In genomic region chr1:25033828-25034451, GRCh38 we compare ENCODE assay signal across 10 cellular contexts.
DNase-seq lines count a peak whose midpoint lies in the region; ATAC-seq and TF ChIP-seq lines count a peak whose summit lies in the region.
"Had no signal": no experiment of that assay in that cellular context is flagged by ENCODE, and none has a peak within 500 bp of the region (broad histone marks: within the 10 kb centered on the region; RNA-seq: fewer than 3 reads in every experiment).

No MANE protein-coding gene starts in this region.

- no peaks in the 10 kb centered on the region for H3K36me3 Mint-ChIP-seq in CD4-positive, alpha-beta memory T cell
- peaks cover 9% of the 10 kb centered on the region for H3K36me3 Mint-ChIP-seq in activated naive CD8-positive, alpha-beta T cell treated with anti-CD3 and anti-CD28 coated beads, Interleukin-2, amount 50 U/mL, for 24 hours (ENCODE audit: low read depth)
- no peaks in the 10 kb centered on the region for H3K36me3 Mint-ChIP-seq in osteocyte (ENCODE audit: unreplicated experiment)

- H3K27me3 Mint-ChIP-seq in CD4-positive, alpha-beta memory T cell: no peaks in the 10 kb centered on the region
- H3K27me3 Mint-ChIP-seq in activated naive CD8-positive, alpha-beta T cell treated with anti-CD3 and anti-CD28 coated beads, Interleukin-2, amount 50 U/mL, for 24 hours: no peaks in the 10 kb centered on the region
- peaks cover 2% of the 10 kb centered on the region for H3K27me3 Mint-ChIP-seq in osteocyte (ENCODE audit: unreplicated experiment)

- H3K36me3 ChIP-seq in CD4-positive, alpha-beta memory T cell (ENCODE audit: insufficient read depth, low read length): no peaks in the 10 kb centered on the region
- H3K36me3 ChIP-seq in mucosa of rectum (ENCODE audit: control insufficient read depth in 2 of 2, insufficient read depth in 2 of 2, low read length in 2 of 2): no peaks in the 10 kb centered on the region

- peak overlapping the region; percentile 79 for H3K27ac ChIP-seq in CD4-positive, alpha-beta memory T cell (ENCODE audit: low read depth, low read length)
- H3K27ac ChIP-seq in mucosa of rectum (ENCODE audit: low read depth in 2 of 2, low read length in 2 of 2): peak overlapping the region; percentile 26 to 72

- intact Hi-C loops in CD4-positive, alpha-beta memory T cell (cut with micrococcal nuclease): no loop called here

- no peaks in the 10 kb centered on the region for H3K9me3 ChIP-seq in CD4-positive, alpha-beta memory T cell (ENCODE audit: control insufficient read depth in 1 of 2, low read length in 2 of 2)
- no peaks in the 10 kb centered on the region for H3K9me3 ChIP-seq in mucosa of rectum (ENCODE audit: control insufficient read depth in 2 of 2, low read length in 2 of 2)

- CTCF ChIA-PET in CD4-positive, alpha-beta memory T cell (lab: Charles Lee; ENCODE audit: partially characterized antibody): interaction anchor here (1.2 to 12.9 kb wide), 7 partner anchors 11 to 186 kb away, joined by 3 to 296 read pairs (median 8); partner anchors contain the start of gene RUNX3

- H3K9me3 Mint-ChIP-seq in CD4-positive, alpha-beta memory T cell: no peaks in the 10 kb centered on the region
- H3K9me3 Mint-ChIP-seq in activated naive CD8-positive, alpha-beta T cell treated with anti-CD3 and anti-CD28 coated beads, Interleukin-2, amount 50 U/mL, for 24 hours: no peaks in the 10 kb centered on the region
- H3K9me3 Mint-ChIP-seq in osteocyte (ENCODE audit: unreplicated experiment): no peaks in the 10 kb centered on the region

- H3K4me3 ChIP-seq in CD4-positive, alpha-beta memory T cell (ENCODE audit: low read length in 2 of 2): no peak overlapping the region
- peak overlapping the region in 1 of 2 donors; percentile 22 for H3K4me3 ChIP-seq in mucosa of rectum (ENCODE audit: low read length in 2 of 2)
- H3K4me3 ChIP-seq: skin epidermis had no signal

- no peaks in the 10 kb centered on the region for H3K27me3 ChIP-seq in CD4-positive, alpha-beta memory T cell (ENCODE audit: insufficient read depth, low read length)
- peaks cover 0 to 2% of the 10 kb centered on the region in 2 donors for H3K27me3 ChIP-seq in mucosa of rectum (ENCODE audit: control insufficient read depth in 2 of 2, insufficient read depth in 2 of 2, low read length in 2 of 2)

- no peak for DNase-seq in CD4-positive, alpha-beta memory T cell
- DNase-seq in activated naive CD8-positive, alpha-beta T cell treated with anti-CD3 and anti-CD28 coated beads, Interleukin-2, amount 50 U/mL, for 24 hours: peak; percentile 64
- DNase-seq in osteocyte (ENCODE audit: extremely low spot score, unreplicated experiment) (no peak), cerebellar cortex (ENCODE audit: low spot score) (no peak), NCI-H748 (lab: John Stamatoyannopoulos, UW; ENCODE audit: unreplicated experiment) (no peak)
- DNase-seq: activated CD4-positive, alpha-beta T cell treated with anti-CD3 and anti-CD28 coated beads, Interleukin-2, amount 50 U/mL, for 1 hour had no signal

- H3K4me3 Mint-ChIP-seq in CD4-positive, alpha-beta memory T cell: peak overlapping the region in 1 of 8 donors; percentile 70
- H3K4me3 Mint-ChIP-seq in activated naive CD8-positive, alpha-beta T cell treated with anti-CD3 and anti-CD28 coated beads, Interleukin-2, amount 50 U/mL, for 24 hours: no peak overlapping the region
- no peak overlapping the region for H3K4me3 Mint-ChIP-seq in osteocyte (ENCODE audit: unreplicated experiment)

- peak overlapping the region in 6 of 7 donors; percentile 73 to 96 (median 94) for H3K27ac Mint-ChIP-seq in CD4-positive, alpha-beta memory T cell
- no peak overlapping the region for H3K27ac Mint-ChIP-seq in activated naive CD8-positive, alpha-beta T cell treated with anti-CD3 and anti-CD28 coated beads, Interleukin-2, amount 50 U/mL, for 24 hours
- no peak overlapping the region for H3K27ac Mint-ChIP-seq in osteocyte (ENCODE audit: unreplicated experiment)

- POLR2A ChIA-PET in CD4-positive, alpha-beta memory T cell (lab: Charles Lee; ENCODE audit: partially characterized antibody): interaction anchor here (1.0 to 11.9 kb wide), 7 partner anchors 8 to 186 kb away, joined by 3 to 206 read pairs (median 18); partner anchors contain the start of gene RUNX3

- peaks cover 91% of the 10 kb centered on the region for H3K4me1 ChIP-seq in CD4-positive, alpha-beta memory T cell (ENCODE audit: insufficient read depth, low read length)
- peaks cover 12 to 22% of the 10 kb centered on the region in 2 donors for H3K4me1 ChIP-seq in mucosa of rectum (ENCODE audit: control insufficient read depth in 2 of 2, insufficient read depth in 2 of 2, low read length in 2 of 2)

- ATAC-seq in HG03045 (IDR thresholded peaks at IDR 0.05; ENCODE audit: unreplicated experiment) (peak; percentile 21), GM18519 (IDR thresholded peaks at IDR 0.05; ENCODE audit: low FRiP score, unreplicated experiment) (no peak)
- ATAC-seq in activated naive CD8-positive, alpha-beta T cell treated with anti-CD3 and anti-CD28 coated beads, Interleukin-2, amount 50 U/mL, for 24 hours: no peak

- peak overlapping the region; percentile 26 to 30 for H3K9ac ChIP-seq in mucosa of rectum (ENCODE audit: low read depth in 1 of 2, low read length in 2 of 2)

- H3K4me1 Mint-ChIP-seq in CD4-positive, alpha-beta memory T cell: peaks cover 9 to 56% (median 34%) of the 10 kb centered on the region in 4 donors
- peaks cover 66% of the 10 kb centered on the region for H3K4me1 Mint-ChIP-seq in activated naive CD8-positive, alpha-beta T cell treated with anti-CD3 and anti-CD28 coated beads, Interleukin-2, amount 50 U/mL, for 24 hours
- H3K4me1 Mint-ChIP-seq in osteocyte (ENCODE audit: unreplicated experiment): peaks cover 36% of the 10 kb centered on the region

- TF ChIP-seq CTCF in osteocyte (IDR thresholded peaks at IDR 0.05): no peak

Comparison
In these comparisons a context has a peak if more than half of its experiments do, and no peak if none do; other contexts are left out.
1. H3K27ac Mint-ChIP-seq: peak in CD4-positive, alpha-beta memory T cell (6 of 7); none in activated naive CD8-positive, alpha-beta T cell treated with anti-CD3 and anti-CD28 coated beads, Interleukin-2, amount 50 U/mL, for 24 hours (single experiment) and osteocyte (single experiment).